In genomic region chr17:45347451-45347850, GRCh38 we compare ENCODE assay signal across 20 cellular contexts. TPM values are rescaled to one million over a fixed set of nuclear protein-coding genes. Genes with fewer than 3 reads are reported as not detected.
DNase-seq lines count a peak whose midpoint lies in the region; ATAC-seq and TF ChIP-seq lines count a peak whose summit lies in the region.
"Had no signal": no experiment of that assay in that cellular context is flagged by ENCODE, and none has a peak within 500 bp of the region (broad histone marks: within the 10 kb centered on the region; RNA-seq: fewer than 3 reads in every experiment).

No MANE protein-coding gene starts in this region.

- H2AFZ ChIP-seq in SK-N-SH (ENCODE audit: low read depth) = no peak overlapping the region
- H2AFZ ChIP-seq: GM23248 had no signal

- H3K4me2 ChIP-seq in SK-N-SH = no peak overlapping the region

- intact Hi-C loops in Panc1 (cut with micrococcal nuclease; ENCODE audit: unreplicated experiment) = no loop called here

- no peaks in the 10 kb centered on the region for H3F3A ChIP-seq in SK-N-SH (replicated peaks; ENCODE audit: insufficient read depth)

- POLR2A ChIA-PET in Panc1 (lab: Charles Lee) (no interaction called here), SK-N-SH (lab: Yijun Ruan, JAX) (no interaction called here)

- no peaks in the 10 kb centered on the region for H3K9me3 ChIP-seq in Panc1 (ENCODE audit: control insufficient read depth, insufficient read depth, low read depth, low read length)
- H3K9me3 ChIP-seq in SK-N-SH = peaks cover 7% of the 10 kb centered on the region
- H3K9me3 ChIP-seq: BE2C had no signal

- TF ChIP-seq POLR2A in erythroblast (IDR thresholded peaks at IDR 0.05; ENCODE audit: low read length) = no peak

- DNase-seq in NOMO-1 treated with DMSO at 0.1 percent for 48 hours (lab: John Stamatoyannopoulos, UW; ENCODE audit: unreplicated experiment) = peak; percentile 26
- DNase-seq in Panc1 (ENCODE audit: low read depth, low spot score) = no peak
- peak; percentile 1 for DNase-seq in iPS-NIHi7 (ENCODE audit: extremely low spot score)
- no peak for DNase-seq in SK-N-SH
- no peak for DNase-seq in erythroblast (lab: John Stamatoyannopoulos, UW)
- DNase-seq in glomerular visceral epithelial cell (ENCODE audit: extremely low spot score) = no peak
- DNase-seq: ACHN; BE2C; C1 segment of cervical spinal cord; CD4-positive, CD25-positive, alpha-beta regulatory T cell; CD8-positive, alpha-beta memory T cell; COR-L47; DMS 273 treated with DMSO at 0.1 percent for 48 hours; DMS53; DND-41; EL; GM23248; HFFc6 had no signal

- peaks cover 8% of the 10 kb centered on the region for H3K4me1 ChIP-seq in Panc1 (ENCODE audit: control insufficient read depth, insufficient read depth, low read length)
- peaks cover 0 to under 1% of the 10 kb centered on the region in 2 experiments; a peak in 1 of 4 replicates for H3K4me1 ChIP-seq in SK-N-SH (ENCODE audit: control insufficient read depth in 1 of 2, insufficient read depth in 2 of 2, low read depth in 1 of 2, low read length in 1 of 2)
- H3K4me1 ChIP-seq: BE2C had no signal

- H3K36me3 ChIP-seq in Panc1 (ENCODE audit: control insufficient read depth, insufficient read depth, low read length) (no peaks in the 10 kb centered on the region), SK-N-SH (replicated peaks in 1 of 2; ENCODE audit: control insufficient read depth in 1 of 2, insufficient read depth in 2 of 2, low read length in 1 of 2) (no peaks in the 10 kb centered on the region)
- H3K36me3 ChIP-seq: BE2C had no signal

- BruUV-seq in Panc1 (replicated peaks; lab: Mats Ljungman, UMichigan) = no TSS peak

- no peaks in the 10 kb centered on the region for H3K27me3 ChIP-seq in Panc1 (ENCODE audit: control insufficient read depth, insufficient read depth, low read length)
- H3K27me3 ChIP-seq in SK-N-SH (ENCODE audit: insufficient read depth) = no peaks in the 10 kb centered on the region

- no peak overlapping the region for H3K9ac ChIP-seq in SK-N-SH
- H3K9ac ChIP-seq: GM23248 had no signal

- TF ChIP-seq RAD21 in SK-N-SH (IDR thresholded peaks at IDR 0.05; ENCODE audit: low read length) = no peak

- H3K79me2 ChIP-seq in SK-N-SH (ENCODE audit: insufficient read depth) = no peaks in the 10 kb centered on the region

- H3K9me2 ChIP-seq in SK-N-SH = no peaks in the 10 kb centered on the region

- peak overlapping the region; percentile 30; the same call in 1 of the 2 replicates for H3K27ac ChIP-seq in Panc1 (ENCODE audit: low read length)
- no peak overlapping the region for H3K27ac ChIP-seq in SK-N-SH (ENCODE audit: low read depth in 2 of 2, low read length in 1 of 2)
- H3K27ac ChIP-seq: HL-60 had no signal

- in situ Hi-C loops in Panc1 (cut with HindIII; ENCODE audit: low pct_unique_long_range_greater_than_20kb, low sequenced_read_pairs) = no loop called here

- no peak for ATAC-seq in Panc1
- ATAC-seq: HCT116 had no signal

- H3K4me3 ChIP-seq in Panc1 (ENCODE audit: low read depth in 2 of 2, low read length in 2 of 2) (no peak overlapping the region), SK-N-SH (ENCODE audit: low read depth in 2 of 2, low read length in 1 of 2) (no peak overlapping the region)
- H3K4me3 ChIP-seq: GM23248 had no signal

- TF ChIP-seq CTCF in Panc1 (IDR thresholded peaks at IDR 0.05) (no peak), SK-N-SH (IDR thresholded peaks at IDR 0.05) (no peak)

- no peaks in the 10 kb centered on the region for H4K20me1 ChIP-seq in SK-N-SH (ENCODE audit: insufficient read depth)

- TF ChIP-seq EP300 in SK-N-SH (IDR thresholded peaks at IDR 0.05; ENCODE audit: borderline replicate concordance in 1 of 2, low read depth in 1 of 2, low read length in 1 of 2) = no peak

- WGBS in SK-N-SH (ENCODE audit: low lambda C conversion rate) = 98% methylated on average over 5 of the region's 5 CpGs

- CTCF ChIA-PET in Panc1 (lab: Charles Lee) (no interaction called here), SK-N-SH (lab: Yijun Ruan, JAX) (interaction anchor here (0.6 kb wide), 1 partner anchor 38 kb away, joined by 3 read pairs; no protein-coding TSS in a partner anchor)

TF ChIP-seq in SK-N-SH, 30 proteins besides CTCF, POLR2A, EP300 and RAD21:
- TF ChIP-seq TAF1 (IDR thresholded peaks at IDR 0.05; ENCODE audit: borderline replicate concordance, low read depth, low read length) (no peak), MEF2A (IDR thresholded peaks at IDR 0.05; ENCODE audit: borderline replicate concordance, low read depth) (no peak), RXRA (IDR thresholded peaks at IDR 0.05; ENCODE audit: borderline replicate concordance, low read depth) (no peak), PBX3 (IDR thresholded peaks at IDR 0.05) (no peak), FOXM1 (IDR thresholded peaks at IDR 0.05; ENCODE audit: low read depth) (no peak), POLR2AphosphoS5 (IDR thresholded peaks at IDR 0.05; ENCODE audit: low read depth, low read length) (no peak), RFX5 (IDR thresholded peaks at IDR 0.05; ENCODE audit: low read length) (no peak), MAX (IDR thresholded peaks at IDR 0.05; ENCODE audit: low read depth) (no peak), NRF1 (IDR thresholded peaks at IDR 0.05; ENCODE audit: low read depth, low read length) (no peak), FOSL2 (IDR thresholded peaks at IDR 0.05; ENCODE audit: borderline replicate concordance, low read depth) (no peak), YY1 (IDR thresholded peaks at IDR 0.05; ENCODE audit: low read depth) (no peak)
- TF ChIP-seq, protein P1, sequence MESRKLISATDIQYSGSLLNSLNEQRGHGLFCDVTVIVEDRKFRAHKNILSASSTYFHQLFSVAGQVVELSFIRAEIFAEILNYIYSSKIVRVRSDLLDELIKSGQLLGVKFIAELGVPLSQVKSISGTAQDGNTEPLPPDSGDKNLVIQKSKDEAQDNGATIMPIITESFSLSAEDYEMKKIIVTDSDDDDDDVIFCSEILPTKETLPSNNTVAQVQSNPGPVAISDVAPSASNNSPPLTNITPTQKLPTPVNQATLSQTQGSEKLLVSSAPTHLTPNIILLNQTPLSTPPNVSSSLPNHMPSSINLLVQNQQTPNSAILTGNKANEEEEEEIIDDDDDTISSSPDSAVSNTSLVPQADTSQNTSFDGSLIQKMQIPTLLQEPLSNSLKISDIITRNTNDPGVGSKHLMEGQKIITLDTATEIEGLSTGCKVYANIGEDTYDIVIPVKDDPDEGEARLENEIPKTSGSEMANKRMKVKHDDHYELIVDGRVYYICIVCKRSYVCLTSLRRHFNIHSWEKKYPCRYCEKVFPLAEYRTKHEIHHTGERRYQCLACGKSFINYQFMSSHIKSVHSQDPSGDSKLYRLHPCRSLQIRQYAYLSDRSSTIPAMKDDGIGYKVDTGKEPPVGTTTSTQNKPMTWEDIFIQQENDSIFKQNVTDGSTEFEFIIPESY (IDR thresholded peaks at IDR 0.05; ENCODE audit: borderline replicate concordance, low read depth) = no peak

RNA-seq across cellular contexts. Expression of gene MAP3K14, which starts 30.6 kb away (rescaled TPM):
- total RNA-seq in Panc1 (2021; ENCODE audit: unreplicated experiment) = 80.8 TPM
- polyA plus RNA-seq in Panc1 (2012; ENCODE audit: insufficient read length) = 60.3 TPM
- 11.9 and 13.7 TPM in 2 replicates for polyA plus RNA-seq in SK-N-SH (2012; rRNA removed)
- polyA plus RNA-seq in SK-N-SH (2012; cell fraction: cytosol; rRNA removed) = 4.4 and 7.2 TPM in 2 replicates
- 51.1 and 59.6 TPM in 2 replicates for polyA plus RNA-seq in SK-N-SH (2012; cell fraction: nucleus; rRNA removed)

Comparison
In these comparisons a context has a peak if more than half of its experiments do, and no peak if none do; other contexts are left out.
1. DNase-seq: peak in NOMO-1 treated with DMSO at 0.1 percent for 48 hours (single experiment) and iPS-NIHi7 (single experiment); none in Panc1 (single experiment), SK-N-SH (single experiment), erythroblast (0 of 2) and glomerular visceral epithelial cell (single experiment).